ENCODE assay signal across 10 cellular contexts in genomic region chr16:73054131-73054496, GRCh38. TPM values are rescaled to one million over a fixed set of nuclear protein-coding genes. Genes with fewer than 3 reads are reported as not detected.
DNase-seq lines count a peak whose midpoint lies in the region; ATAC-seq, FAIRE-seq and TF ChIP-seq lines count a peak whose summit lies in the region.
"Had no signal": no experiment of that assay in that cellular context is flagged by ENCODE, and none has a peak within 500 bp of the region (broad histone marks: within the 10 kb centered on the region; RNA-seq: fewer than 3 reads in every experiment).

No MANE protein-coding gene starts in this region.

- H3K79me1 ChIP-seq in mesenchymal stem cell (replicated peaks; ENCODE audit: low read length, poor library complexity, severe bottlenecking), result peaks cover 10% of the 10 kb centered on the region

- peak; percentile 69 for DNase-seq in NCI-H510A treated with DMSO at 0.1 percent for 48 hours (lab: John Stamatoyannopoulos, UW)
- DNase-seq in NCI-H510A (lab: John Stamatoyannopoulos, UW), result no peak
- DNase-seq in astrocyte (ENCODE audit: low read depth), result no peak
- no peak for DNase-seq in mesenchymal stem cell
- no peak for DNase-seq in tibial nerve (ENCODE audit: low spot score in 2 of 2)
- DNase-seq in RPMI8226, result no peak
- no peak for DNase-seq in SK-N-DZ (ENCODE audit: low spot score)
- DNase-seq: MV-4-11 had no signal

- H3K27me3 Mint-ChIP-seq in astrocyte (ENCODE audit: low read depth, unreplicated experiment), result peaks cover 2% of the 10 kb centered on the region

- ATAC-seq in HG03439 (IDR thresholded peaks at IDR 0.05; ENCODE audit: unreplicated experiment), result no peak

- no peak overlapping the region for H3K27ac Mint-ChIP-seq in astrocyte (ENCODE audit: unreplicated experiment)

- H3K4me1 Mint-ChIP-seq in astrocyte (ENCODE audit: low read depth, unreplicated experiment), result peaks cover 25% of the 10 kb centered on the region

- TF ChIP-seq CTCF in astrocyte (IDR thresholded peaks at IDR 0.05; ENCODE audit: insufficient read depth, low read depth, low read length), result no peak
- TF ChIP-seq CTCF in tibial nerve (IDR thresholded peaks at IDR 0.05), result no peak

- no peak overlapping the region for H3K18ac ChIP-seq in mesenchymal stem cell (ENCODE audit: low read depth in 1 of 2, low read length in 2 of 2)

- H4K91ac ChIP-seq in mesenchymal stem cell (ENCODE audit: low read length), result no peak overlapping the region

- H3K4me1 ChIP-seq in astrocyte (ENCODE audit: insufficient read depth, low read length) (peaks cover 57% of the 10 kb centered on the region), mesenchymal stem cell (ENCODE audit: control insufficient read depth, insufficient read depth, low read depth, low read length) (peaks cover 17% of the 10 kb centered on the region), tibial nerve (peaks cover 0 to 70% (median 33%) of the 10 kb centered on the region in 4 donors)

- H4K20me1 ChIP-seq in astrocyte (ENCODE audit: insufficient read depth, low read length), result no peaks in the 10 kb centered on the region

- H3K9me3 Mint-ChIP-seq in astrocyte (ENCODE audit: unreplicated experiment), result no peaks in the 10 kb centered on the region

- H3K4me2 ChIP-seq in astrocyte (ENCODE audit: low read length), result peak overlapping the region; percentile 87
- H3K4me2 ChIP-seq in mesenchymal stem cell (ENCODE audit: low read length, poor library complexity, severe bottlenecking), result no peak overlapping the region

- FAIRE-seq in astrocyte (lab: Jason Lieb, UNC), result no peak

- H3K14ac ChIP-seq in mesenchymal stem cell (ENCODE audit: low read length in 2 of 2), result no peak overlapping the region

- no peak overlapping the region for H4K8ac ChIP-seq in mesenchymal stem cell (ENCODE audit: low read length)

- H3K9ac ChIP-seq in astrocyte (ENCODE audit: low read length) (peak overlapping the region; percentile 90), mesenchymal stem cell (ENCODE audit: low read length) (peak overlapping the region; percentile 85)

- H3K27me3 ChIP-seq in astrocyte (ENCODE audit: insufficient read depth, low read length), result no peaks in the 10 kb centered on the region
- no peaks in the 10 kb centered on the region for H3K27me3 ChIP-seq in mesenchymal stem cell (ENCODE audit: control insufficient read depth in 1 of 2, insufficient read depth in 1 of 2, low read length in 2 of 2)
- no peaks in the 10 kb centered on the region for H3K27me3 ChIP-seq in tibial nerve

- H3K36me3 Mint-ChIP-seq in astrocyte (ENCODE audit: low read depth, unreplicated experiment), result no peaks in the 10 kb centered on the region
- H3K36me3 Mint-ChIP-seq: brain had no signal

- H3K27ac ChIP-seq in astrocyte (ENCODE audit: low read depth, low read length) (peak overlapping the region; percentile 93), mesenchymal stem cell (ENCODE audit: low read length, poor library complexity, severe bottlenecking) (no peak overlapping the region), tibial nerve (peak overlapping the region; percentile 69 to 99 (median 94))

- peak overlapping the region in 1 of 2 experiments; percentile 71 for H3K4ac ChIP-seq in mesenchymal stem cell (ENCODE audit: low read depth in 1 of 2, low read length in 2 of 2)

- H3K36me3 ChIP-seq in astrocyte (ENCODE audit: insufficient read depth, low read length) (no peaks in the 10 kb centered on the region), mesenchymal stem cell (ENCODE audit: control insufficient read depth in 1 of 2, insufficient read depth in 2 of 2, low read depth in 1 of 2, low read length in 2 of 2) (no peaks in the 10 kb centered on the region), tibial nerve (no peaks in the 10 kb centered on the region)

- H3K4me3 ChIP-seq in astrocyte (ENCODE audit: insufficient read depth, low read depth, low read length) (no peak overlapping the region), mesenchymal stem cell (ENCODE audit: insufficient read depth in 1 of 2, low read depth in 1 of 2, low read length in 2 of 2) (peak overlapping the region in 1 of 2 experiments; percentile 79), tibial nerve (no peak overlapping the region)

- no peak overlapping the region for H2BK120ac ChIP-seq in mesenchymal stem cell (ENCODE audit: low read depth, low read length)

- no CpG with 5 or more reads among the region's 10 CpGs for WGBS in mesenchymal stem cell
- 33% methylated on average over 10 of the region's 10 CpGs for WGBS in tibial nerve, 2 donors

- TF ChIP-seq POLR2A in tibial nerve (IDR thresholded peaks at IDR 0.05), result no peak

- H3K23ac ChIP-seq in mesenchymal stem cell (ENCODE audit: low read length in 2 of 2), result no peak overlapping the region

- no peak overlapping the region for H2BK15ac ChIP-seq in mesenchymal stem cell (ENCODE audit: low read depth, poor library complexity, severe bottlenecking)

- no peak overlapping the region for H2BK12ac ChIP-seq in mesenchymal stem cell (ENCODE audit: low read length in 2 of 2)

- TF ChIP-seq EP300 in tibial nerve (IDR thresholded peaks at IDR 0.05), result no peak

- H3K9me3 ChIP-seq in astrocyte (ENCODE audit: insufficient read depth, low read depth, low read length) (no peaks in the 10 kb centered on the region), mesenchymal stem cell (ENCODE audit: control insufficient read depth, low read length) (no peaks in the 10 kb centered on the region), tibial nerve (no peaks in the 10 kb centered on the region)

- H2AK5ac ChIP-seq in mesenchymal stem cell (ENCODE audit: low read length, severe bottlenecking), result no peak overlapping the region

- peak overlapping the region; percentile 62 for H3K4me3 Mint-ChIP-seq in astrocyte (ENCODE audit: unreplicated experiment)
- H3K4me3 Mint-ChIP-seq: brain had no signal

- H2AFZ ChIP-seq in astrocyte (ENCODE audit: low read depth, low read length) (no peak overlapping the region), mesenchymal stem cell (ENCODE audit: low read depth, low read length) (no peak overlapping the region)

- no peak overlapping the region for H2BK5ac ChIP-seq in mesenchymal stem cell (ENCODE audit: low read depth, low read length, poor library complexity, severe bottlenecking)

- peaks cover 90% of the 10 kb centered on the region for H3K79me2 ChIP-seq in astrocyte (ENCODE audit: insufficient read depth, low read length)

RNA-seq across cellular contexts. Expression of gene ZFHX3, which starts 6.2 kb away (rescaled TPM):
- total RNA-seq in astrocyte, result 18.0 and 19.7 TPM in 2 replicates
- polyA plus RNA-seq in mesenchymal stem cell (2013, experiment 1 of 2), result 5.1 TPM
- polyA plus RNA-seq in mesenchymal stem cell (2013, experiment 2 of 2), result 4.5 TPM
- 10 to 100 TPM; 36.3 to 44.0 (median 38.1) TPM for total RNA-seq in tibial nerve
- polyA plus RNA-seq in SK-N-DZ (2014; cell fraction: cytosol; rRNA removed), result 4.9 and 5.5 TPM in 2 replicates
- 3.0 and 7.3 TPM in 2 replicates for polyA plus RNA-seq in SK-N-DZ (2014; cell fraction: nucleus; rRNA removed)
